ENCODE assay signal across 33 cellular contexts in genomic region chr13:60044321-60044720, GRCh38.
"Had no signal": no experiment of that assay in that cellular context is flagged by ENCODE, and none has a peak within 500 bp of the region (broad histone marks: within the 10 kb centered on the region; RNA-seq: fewer than 3 reads in every experiment).

No MANE protein-coding gene starts in this region.

- H3K36me3 ChIP-seq: adrenal gland, ascending aorta, brain microvascular endothelial cell, breast epithelium, cardiac muscle cell, colonic mucosa had no signal

- H3K27me3 ChIP-seq: adrenal gland, ascending aorta, body of pancreas, brain microvascular endothelial cell, breast epithelium, cardiac muscle cell, colonic mucosa had no signal

- ATAC-seq: activated naive CD4-positive, alpha-beta T cell treated with anti-CD3 and anti-CD28 coated beads, Interleukin-2, amount 50 U/mL, for 72 hours; activated naive CD8-positive, alpha-beta T cell treated with anti-CD3 and anti-CD28 coated beads, Interleukin-2, amount 50 U/mL, for 24 hours; activated T-cell treated with anti-CD3 and anti-CD28 coated beads, Interleukin-2, amount 50 U/mL, for 72 hours; activated T-helper 17 cell treated with anti-CD3 and anti-CD28 coated beads, Interleukin-2, amount 50 U/mL, for 72 hours; body of pancreas had no signal

- DNase-seq: activated effector memory CD4-positive, alpha-beta T cell treated with anti-CD3 and anti-CD28 coated beads, Interleukin-2, amount 50 U/mL, for 16 hours; activated effector memory CD4-positive, alpha-beta T cell treated with Interleukin-2 at 50 U/mL for 16 hours; activated gamma-delta T cell; activated gamma-delta T cell treated with Interleukin-2 at 50 U/mL for 16 hours; activated naive CD4-positive, alpha-beta T cell; activated naive CD4-positive, alpha-beta T cell treated with anti-CD3 and anti-CD28 coated beads for 36 hours; activated naive CD4-positive, alpha-beta T cell treated with anti-CD3 and anti-CD28 coated beads, Interleukin-2, amount 10 ng/mL, durations not matched to agents 7 days and 5 days; activated naive CD4-positive, alpha-beta T cell treated with anti-CD3 and anti-CD28 coated beads, Interleukin-2, amount 50 U/mL, for 16 hours; activated naive CD4-positive, alpha-beta T cell treated with Interleukin-2 at 50 U/mL for 16 hours; activated naive CD8-positive, alpha-beta T cell treated with anti-CD3 and anti-CD28 coated beads for 36 hours; activated naive CD8-positive, alpha-beta T cell treated with anti-CD3 and anti-CD28 coated beads, Interleukin-2, amount 10 ng/mL, durations not matched to agents 7 days and 5 days; activated naive CD8-positive, alpha-beta T cell treated with anti-CD3 and anti-CD28 coated beads, Interleukin-2, amount 50 U/mL, for 24 hours; activated T-cell treated with anti-CD3 and anti-CD28 coated beads, Interleukin-2, amount 50 U/mL, for 48 hours; activated T-cell treated with anti-CD3 and anti-CD28 coated beads, Interleukin-2, amount 50 U/mL, for 72 hours; adrenal gland; amniotic stem cell; amygdala; anterior cingulate cortex; aorta; body of pancreas; brain microvascular endothelial cell; caudate nucleus; central memory CD4-positive, alpha-beta T cell; cerebellar nuclear complex; colonic mucosa had no signal

- H3K27ac ChIP-seq: adrenal gland, ascending aorta, body of pancreas, brain microvascular endothelial cell, breast epithelium, cardiac muscle cell, colonic mucosa had no signal

- H3K4me3 ChIP-seq: adrenal gland, ascending aorta, body of pancreas, breast epithelium, cardiac muscle cell, colonic mucosa had no signal

- H3K4me1 ChIP-seq: adrenal gland, ascending aorta, body of pancreas, breast epithelium, colonic mucosa had no signal

- H3K9me3 ChIP-seq: adrenal gland, ascending aorta, body of pancreas, breast epithelium, colonic mucosa had no signal

- FAIRE-seq: astrocyte, bronchial epithelial cell, colon had no signal
